8 cellular contexts compared by ENCODE assay signal in the genomic region with DNA sequence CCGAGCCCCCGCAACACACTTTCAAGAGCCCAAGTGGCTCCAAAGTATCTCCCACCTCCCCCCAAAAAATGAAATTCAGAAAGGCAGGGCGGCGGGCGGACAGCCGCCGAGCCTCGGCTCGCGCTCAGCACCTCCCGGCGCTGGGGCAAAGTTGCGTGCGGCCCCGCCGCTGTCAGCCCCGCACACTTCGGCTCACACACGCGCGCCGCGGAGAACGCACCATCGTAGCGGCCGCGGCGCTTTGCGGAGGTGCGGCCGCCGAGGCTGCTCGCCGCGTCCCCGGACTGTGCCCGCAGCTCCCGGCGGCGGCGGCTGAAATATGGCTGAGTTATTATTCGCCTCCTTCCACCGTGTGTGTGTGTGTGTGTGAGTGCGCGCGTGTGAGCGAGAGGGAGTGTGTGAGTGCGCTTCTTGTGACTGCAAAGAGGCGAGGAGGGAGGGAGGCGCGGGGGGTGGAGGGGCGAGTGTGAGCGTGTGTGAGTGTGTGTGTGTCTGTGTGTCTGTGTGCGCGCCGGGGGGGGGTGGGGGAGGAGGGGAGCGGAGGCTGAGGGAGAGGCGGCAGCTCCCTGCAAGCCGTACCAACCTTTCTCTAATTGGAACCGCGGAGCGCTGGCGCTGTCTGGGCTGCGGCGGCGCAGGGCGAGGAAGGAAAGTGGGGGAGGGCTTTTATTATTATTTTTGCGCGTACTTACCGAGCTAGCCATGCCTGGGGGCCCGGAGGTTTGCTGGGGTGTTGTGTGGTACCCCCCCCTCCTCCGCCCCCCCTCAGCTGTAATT. TPM values are rescaled to one million over a fixed set of nuclear protein-coding genes. Genes with fewer than 3 reads are reported as not detected.
DNase-seq lines count a peak whose midpoint lies in the region; ATAC-seq lines count a peak whose summit lies in the region.

No MANE protein-coding gene starts in this region.

- peak overlapping the region; percentile 94 to 95 for H3K27ac Mint-ChIP-seq in effector memory CD8-positive, alpha-beta T cell

- peak overlapping the region in 1 of 2 experiments; percentile 10 for H2BK12ac ChIP-seq in mesenchymal stem cell (ENCODE audit: low read length in 2 of 2)

- peaks cover 36 to 50% of the 10 kb centered on the region in 2 donors for H3K4me1 Mint-ChIP-seq in effector memory CD8-positive, alpha-beta T cell (ENCODE audit: low read depth in 2 of 2)

- H3K27ac ChIP-seq in mesenchymal stem cell (ENCODE audit: low read length, poor library complexity, severe bottlenecking), result peak overlapping the region; percentile 71

- under 1% methylated on average over 44 of the region's 73 CpGs for WGBS in mesenchymal stem cell

- no peaks in the 10 kb centered on the region for H3K36me3 ChIP-seq in mesenchymal stem cell (ENCODE audit: control insufficient read depth in 1 of 2, insufficient read depth in 2 of 2, low read depth in 1 of 2, low read length in 2 of 2)

- H3K9ac ChIP-seq in mesenchymal stem cell (ENCODE audit: low read length), result peak overlapping the region; percentile 90

- H3K9me3 Mint-ChIP-seq in effector memory CD8-positive, alpha-beta T cell, result no peaks in the 10 kb centered on the region

- H3K4me3 ChIP-seq in GM08714 (ENCODE audit: low read length), result peak overlapping the region; percentile 91
- peak overlapping the region; percentile 72 to 96 for H3K4me3 ChIP-seq in mesenchymal stem cell (ENCODE audit: insufficient read depth in 1 of 2, low read depth in 1 of 2, low read length in 2 of 2)

- no peaks in the 10 kb centered on the region for H3K9me3 ChIP-seq in mesenchymal stem cell (ENCODE audit: control insufficient read depth, low read length)

- peak; percentile 24 for ATAC-seq in HG02642 (IDR thresholded peaks at IDR 0.05; ENCODE audit: poor library complexity, unreplicated experiment)
- ATAC-seq in effector memory CD8-positive, alpha-beta T cell (replicated peaks), result peak; percentile 31

- H3K18ac ChIP-seq in mesenchymal stem cell (ENCODE audit: low read depth in 1 of 2, low read length in 2 of 2), result peak overlapping the region; percentile 92 to 95

- H2BK15ac ChIP-seq in mesenchymal stem cell (ENCODE audit: low read depth, poor library complexity, severe bottlenecking), result peak overlapping the region; percentile 91

- no peak overlapping the region for H2AK5ac ChIP-seq in mesenchymal stem cell (ENCODE audit: low read length, severe bottlenecking)

- no peak overlapping the region for H2BK120ac ChIP-seq in mesenchymal stem cell (ENCODE audit: low read depth, low read length)

- H2BK5ac ChIP-seq in mesenchymal stem cell (ENCODE audit: low read depth, low read length, poor library complexity, severe bottlenecking), result no peak overlapping the region

- H4K91ac ChIP-seq in mesenchymal stem cell (ENCODE audit: low read length), result no peak overlapping the region

- peak overlapping the region; percentile 86 to 89 for H3K4me3 Mint-ChIP-seq in effector memory CD8-positive, alpha-beta T cell

- peak overlapping the region; percentile 56 for H3K4me2 ChIP-seq in mesenchymal stem cell (ENCODE audit: low read length, poor library complexity, severe bottlenecking)

- peak overlapping the region; percentile 19 for H4K8ac ChIP-seq in mesenchymal stem cell (ENCODE audit: low read length)

- no peaks in the 10 kb centered on the region for H3K27me3 Mint-ChIP-seq in effector memory CD8-positive, alpha-beta T cell

- H3K4ac ChIP-seq in mesenchymal stem cell (ENCODE audit: low read depth in 1 of 2, low read length in 2 of 2), result peak overlapping the region; percentile 74 to 84

- peaks cover 34% of the 10 kb centered on the region for H3K36me3 Mint-ChIP-seq in effector memory CD8-positive, alpha-beta T cell (ENCODE audit: insufficient read depth)

- DNase-seq in NCI-H226, result peak; percentile 56
- DNase-seq in activated CD8-positive, alpha-beta memory T cell treated with anti-CD3 and anti-CD28 coated beads for 1 hour (ENCODE audit: extremely low read depth in 1 of 2, low read depth in 1 of 2), result peak; percentile 53 to 60
- peak; percentile 60 to 65 (median 62) for DNase-seq in effector memory CD8-positive, alpha-beta T cell
- peak; percentile 82 for DNase-seq in mesenchymal stem cell
- peak; percentile 59 for DNase-seq in stimulated activated CD8-positive, alpha-beta memory T cell treated with anti-CD3 and anti-CD28 coated beads, Interleukin-12 subunit alpha, Interleukin-12 subunit beta, amount 100 ng/mL, for 1 hour (ENCODE audit: low read depth)
- DNase-seq in NOMO-1 treated with dmso at 0.1 percent for 144 hours (lab: John Stamatoyannopoulos, UW; ENCODE audit: unreplicated experiment), result no peak

- H3K27me3 ChIP-seq in mesenchymal stem cell (ENCODE audit: control insufficient read depth in 1 of 2, insufficient read depth in 1 of 2, low read length in 2 of 2), result no peaks in the 10 kb centered on the region

- peaks cover 1% of the 10 kb centered on the region for H3K79me1 ChIP-seq in mesenchymal stem cell (replicated peaks; ENCODE audit: low read length, poor library complexity, severe bottlenecking)

- peak overlapping the region; percentile 88 for H2AFZ ChIP-seq in mesenchymal stem cell (ENCODE audit: low read depth, low read length)

- peaks cover 3% of the 10 kb centered on the region for H3K4me1 ChIP-seq in mesenchymal stem cell (ENCODE audit: control insufficient read depth, insufficient read depth, low read depth, low read length)

- H3K23ac ChIP-seq in mesenchymal stem cell (ENCODE audit: low read length in 2 of 2), result peak overlapping the region; percentile 66 to 93

- H3K14ac ChIP-seq in mesenchymal stem cell (ENCODE audit: low read length in 2 of 2), result peak overlapping the region in 1 of 2 experiments; percentile 88

RNA-seq across cellular contexts. Expression of gene MLLT3, which starts 0.6 kb away (rescaled TPM):
- polyA plus RNA-seq in mesenchymal stem cell (2013, experiment 1 of 2), result 8.1 TPM
- polyA plus RNA-seq in mesenchymal stem cell (2013, experiment 2 of 2), result 8.7 TPM
